In genomic region chr3:122258757-122259371, GRCh38 we compare ENCODE assay signal across 7 cellular contexts.
DNase-seq lines count a peak whose midpoint lies in the region; TF ChIP-seq lines count a peak whose summit lies in the region.

No MANE protein-coding gene starts in this region.

- in situ Hi-C loops in GM23248 (cut with MboI), result loop anchor here (25.0 kb wide), 1 partner anchor 697 kb away; the partner anchor contains the start of gene ARGFX

- no peak overlapping the region for H3K9ac ChIP-seq in GM23248

- no peaks in the 10 kb centered on the region for H3K79me2 ChIP-seq in GM23248 (ENCODE audit: insufficient read depth)

- H3K9me2 ChIP-seq in GM23248 (ENCODE audit: insufficient read depth), result no peaks in the 10 kb centered on the region

- H4K20me1 ChIP-seq in GM23248 (ENCODE audit: insufficient read depth), result no peaks in the 10 kb centered on the region

- no peak overlapping the region for H3K27ac ChIP-seq in GM23248

- H3K36me3 ChIP-seq in GM23248 (ENCODE audit: low read depth), result no peaks in the 10 kb centered on the region

- H3K27me3 ChIP-seq in GM23248 (replicated peaks; ENCODE audit: insufficient read depth), result peaks cover 9% of the 10 kb centered on the region

- H3F3A ChIP-seq in GM23248 (ENCODE audit: insufficient read depth), result no peaks in the 10 kb centered on the region

- no peaks in the 10 kb centered on the region for H3K9me3 ChIP-seq in GM23248 (ENCODE audit: low read depth)

- H3K4me1 ChIP-seq in GM23248 (ENCODE audit: insufficient read depth), result no peaks in the 10 kb centered on the region

- H3K4me3 ChIP-seq in GM23248, result no peak overlapping the region

- peak; percentile 65 for DNase-seq in GM10266 (ENCODE audit: extremely low spot score)
- DNase-seq in GM23248, result peak; percentile 87
- DNase-seq in LHCN-M2 (ENCODE audit: low read depth), result peak; percentile 60
- peak; percentile 74 for DNase-seq in SIG-M5 treated with dmso at 0.1 percent for 504 hours (lab: John Stamatoyannopoulos, UW; ENCODE audit: unreplicated experiment)
- peak in 39 of 58 donors; percentile 1 to 52 (median 17) for DNase-seq in anterior cingulate cortex (lab: John Stamatoyannopoulos, UW)
- DNase-seq in hypothalamus (lab: John Stamatoyannopoulos, UW), result peak in 37 of 51 donors; percentile 2 to 71 (median 25)
- DNase-seq in stimulated activated CD4-positive, alpha-beta T cell treated with anti-CD3 and anti-CD28 coated beads, Interleukin-15, amount 100 ng/mL, for 24 hours, result peak; percentile 81

- peak; percentile 93 for TF ChIP-seq CTCF in GM10266 (IDR thresholded peaks at IDR 0.05; ENCODE audit: control insufficient read depth, insufficient read depth, low read depth, missing control alignments)

- H3K4me2 ChIP-seq in GM23248 (ENCODE audit: unreplicated experiment), result no peak overlapping the region

- 2 to 8% methylated on average over 7 of the region's 7 CpGs for WGBS in GM23248 (ENCODE audit: low coverage in 1 of 2, low lambda C conversion rate in 2 of 2, missing lambda C conversion rate in 2 of 2), 2 experiments

- no peak overlapping the region for H2AFZ ChIP-seq in GM23248

Comparison
In these comparisons a context has a peak if more than half of its experiments do, and no peak if none do; other contexts are left out.
1. DNase-seq: peak in every context shown above with its lines; median percentile 87 in GM23248; 81 in stimulated activated CD4-positive, alpha-beta T cell treated with anti-CD3 and anti-CD28 coated beads, Interleukin-15, amount 100 ng/mL, for 24 hours; 74 in SIG-M5 treated with dmso at 0.1 percent for 504 hours; 65 in GM10266; 60 in LHCN-M2; 25 in hypothalamus; 17 in anterior cingulate cortex.